In the genomic region with DNA sequence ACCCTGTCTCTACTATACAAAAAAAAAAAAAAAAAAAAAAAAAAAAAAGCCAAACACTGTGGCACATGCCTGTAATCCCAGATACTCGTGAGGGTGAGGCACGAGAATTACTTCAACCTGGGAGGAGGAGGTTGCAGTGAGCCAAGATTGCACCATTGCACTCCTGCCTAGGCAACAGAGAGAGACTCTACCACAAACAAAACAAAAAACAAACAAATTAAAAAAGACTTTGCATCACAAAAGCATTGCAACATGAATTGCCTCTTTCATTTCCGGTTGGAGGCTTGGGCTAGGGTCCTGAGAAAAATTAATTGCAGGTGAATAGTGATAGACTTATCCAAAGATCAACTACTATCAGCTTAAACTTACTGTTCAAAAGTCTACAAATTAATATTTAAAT, we compare ENCODE assay signal across 27 cellular contexts.
"Had no signal": no experiment of that assay in that cellular context is flagged by ENCODE, and none has a peak within 500 bp of the region (broad histone marks: within the 10 kb centered on the region; RNA-seq: fewer than 3 reads in every experiment).

No MANE protein-coding gene starts in this region.

- H3K4me1 ChIP-seq: neural progenitor cell, pancreas, prostate gland, right lobe of liver, sigmoid colon, spleen, suprapubic skin, testis, tibial nerve, upper lobe of left lung, vagina had no signal

- H3K27me3 ChIP-seq: neural progenitor cell, pancreas, right lobe of liver, sigmoid colon, spleen, suprapubic skin, testis, tibial nerve, upper lobe of left lung, vagina had no signal

- H3K4me2 ChIP-seq: neural progenitor cell, smooth muscle cell had no signal

- H3K9me3 ChIP-seq: pancreas, prostate gland, right lobe of liver, sigmoid colon, spleen, suprapubic skin, testis, tibial nerve, upper lobe of left lung, vagina had no signal

- H3K36me3 Mint-ChIP-seq: natural killer cell, neural progenitor cell had no signal

- H3K4me3 Mint-ChIP-seq: naive thymus-derived CD4-positive, alpha-beta T cell; natural killer cell; nephron; neural progenitor cell; stimulated activated memory B cell treated with anti-CD40 and anti-IgM and Interleukin-4, amounts not matched to agents 10 μg/mL and 1 μg/mL and 100 μg/mL, for 72 hours; stimulated activated naive CD8-positive, alpha-beta T cell treated with anti-CD3 and anti-CD28 coated beads, Interleukin-15, amount 100 ng/mL, for 72 hours had no signal

- H3K9me3 Mint-ChIP-seq: naive thymus-derived CD4-positive, alpha-beta T cell; natural killer cell; nephron; neural progenitor cell; stimulated activated memory B cell treated with anti-CD40 and anti-IgM and Interleukin-4, amounts not matched to agents 10 μg/mL and 1 μg/mL and 100 μg/mL, for 72 hours; stimulated activated naive CD8-positive, alpha-beta T cell treated with anti-CD3 and anti-CD28 coated beads, Interleukin-15, amount 100 ng/mL, for 72 hours had no signal

- DNase-seq: naive thymus-derived CD4-positive, alpha-beta T cell; natural killer cell; nucleus accumbens; pancreas; right cardiac atrium; right lobe of liver; sigmoid colon; spleen; stimulated activated CD4-positive, alpha-beta T cell treated with anti-CD3 and anti-CD28 coated beads, Interleukin-12 subunit alpha, Interleukin-12 subunit beta, amount 100 ng/mL, for 4 hours; stimulated activated CD4-positive, alpha-beta T cell treated with anti-CD3 and anti-CD28 coated beads, Interleukin-1b, Interleukin-23, amount 100 ng/mL, for 48 hours; stimulated activated CD4-positive, alpha-beta T cell treated with anti-CD3 and anti-CD28 coated beads, Interleukin-4, amount 100 ng/mL, for 1 hour; stimulated activated CD4-positive, alpha-beta T cell treated with anti-CD3 and anti-CD28 coated beads, Interleukin-4, amount 100 ng/mL, for 4 hours; stimulated activated CD8-positive, alpha-beta memory T cell treated with anti-CD3 and anti-CD28 coated beads, Interleukin-4, amount 100 ng/mL, for 48 hours; stimulated activated naive CD4-positive, alpha-beta T cell; stimulated activated naive CD8-positive, alpha-beta T cell treated with anti-CD3 and anti-CD28 coated beads, Interleukin-15, amount 100 ng/mL, for 72 hours; stimulated activated naive CD8-positive, alpha-beta T cell treated with anti-CD3 and anti-CD28 coated beads, Interleukin-15, Interleukin-2, amounts not matched to agents 100 U/mL and 50 U/mL, for 24 hours; substantia nigra; testis; upper lobe of left lung had no signal

- H3K27me3 Mint-ChIP-seq: naive thymus-derived CD4-positive, alpha-beta T cell; stimulated activated memory B cell treated with anti-CD40 and anti-IgM and Interleukin-4, amounts not matched to agents 10 μg/mL and 1 μg/mL and 100 μg/mL, for 72 hours; stimulated activated naive CD8-positive, alpha-beta T cell treated with anti-CD3 and anti-CD28 coated beads, Interleukin-15, amount 100 ng/mL, for 72 hours had no signal

- H3K4me3 ChIP-seq: neural progenitor cell, pancreas, prostate gland, right lobe of liver, sigmoid colon, smooth muscle cell, spleen, suprapubic skin, testis, tibial nerve, upper lobe of left lung, vagina had no signal

- H3K27ac ChIP-seq: neural progenitor cell, pancreas, prostate gland, right lobe of liver, sigmoid colon, spleen, suprapubic skin, testis, tibial nerve, upper lobe of left lung, vagina had no signal

- H3K4me1 Mint-ChIP-seq: nephron; neural progenitor cell; stimulated activated memory B cell treated with anti-CD40 and anti-IgM and Interleukin-4, amounts not matched to agents 10 μg/mL and 1 μg/mL and 100 μg/mL, for 72 hours had no signal

- H2AFZ ChIP-seq: neural progenitor cell had no signal

- H3K36me3 ChIP-seq: neural progenitor cell, pancreas, prostate gland, right lobe of liver, vagina had no signal

- H3K27ac Mint-ChIP-seq: naive thymus-derived CD4-positive, alpha-beta T cell; natural killer cell; nephron; neural progenitor cell; stimulated activated memory B cell treated with anti-CD40 and anti-IgM and Interleukin-4, amounts not matched to agents 10 μg/mL and 1 μg/mL and 100 μg/mL, for 72 hours; stimulated activated naive CD8-positive, alpha-beta T cell treated with anti-CD3 and anti-CD28 coated beads, Interleukin-15, amount 100 ng/mL, for 72 hours had no signal

- ATAC-seq: naive thymus-derived CD4-positive, alpha-beta T cell; natural killer cell; pancreas; right cardiac atrium; stimulated activated memory B cell treated with anti-CD40 and anti-IgM and Interleukin-4, amounts not matched to agents 10 μg/mL and 1 μg/mL and 100 μg/mL, for 72 hours; stimulated activated naive CD8-positive, alpha-beta T cell treated with anti-CD3 and anti-CD28 coated beads, Interleukin-15, amount 100 ng/mL, for 72 hours; stimulated activated naive CD8-positive, alpha-beta T cell treated with anti-CD3 and anti-CD28 coated beads, Interleukin-15, Interleukin-2, amounts not matched to agents 100 U/mL and 50 U/mL, for 24 hours had no signal
